18 cellular contexts compared by ENCODE assay signal in genomic region chr7:158108646-158109293, GRCh38.
A peak's percentile ranks its signal among the peaks of the same experiment; 100 is the strongest.
DNase-seq lines count a peak whose midpoint lies in the region; ATAC-seq and TF ChIP-seq lines count a peak whose summit lies in the region.
"Had no signal": no experiment of that assay in that cellular context is flagged by ENCODE, and none has a peak within 500 bp of the region (broad histone marks: within the 10 kb centered on the region; RNA-seq: fewer than 3 reads in every experiment).

No MANE protein-coding gene starts in this region.

- no peak overlapping the region for H3K4ac ChIP-seq in mesendoderm (ENCODE audit: low read depth, low read length)

- H3K27ac ChIP-seq in right atrium auricular region (no peak overlapping the region), mesendoderm (ENCODE audit: low read depth, low read length) (no peak overlapping the region)
- H3K27ac ChIP-seq: GM23248, Peyer's patch had no signal

- no peak for ATAC-seq in left ventricle myocardium superior
- no peak for ATAC-seq in GM18868 (IDR thresholded peaks at IDR 0.05; ENCODE audit: unreplicated experiment)
- no peak for ATAC-seq in naive thymus-derived CD8-positive, alpha-beta T cell

- H3K36me3 Mint-ChIP-seq in naive thymus-derived CD8-positive, alpha-beta T cell: peaks cover 0 to 6% (median 0%) of the 10 kb centered on the region in 3 donors
- H3K36me3 Mint-ChIP-seq: CD14-positive monocyte had no signal

- TF ChIP-seq CTCF in right atrium auricular region (IDR thresholded peaks at IDR 0.05): no peak

- peaks cover 0 to 23% (median 6%) of the 10 kb centered on the region in 5 donors for H3K27me3 Mint-ChIP-seq in naive thymus-derived CD8-positive, alpha-beta T cell

- H3K4me2 ChIP-seq in mesendoderm (ENCODE audit: low read length): no peak overlapping the region
- H3K4me2 ChIP-seq: SK-N-SH had no signal

- H3K4me1 Mint-ChIP-seq in naive thymus-derived CD8-positive, alpha-beta T cell: peaks cover 0 to 6% (median 0%) of the 10 kb centered on the region in 4 donors
- H3K4me1 Mint-ChIP-seq: CD14-positive monocyte had no signal

- H3K36me3 ChIP-seq in right atrium auricular region: no peaks in the 10 kb centered on the region
- no peaks in the 10 kb centered on the region for H3K36me3 ChIP-seq in mesendoderm (ENCODE audit: control insufficient read depth, insufficient read depth, low read length)
- H3K36me3 ChIP-seq: Peyer's patch had no signal

- H3K9me3 Mint-ChIP-seq in naive thymus-derived CD8-positive, alpha-beta T cell: peaks cover 0 to 16% (median 3%) of the 10 kb centered on the region in 9 donors

- H3K79me1 ChIP-seq in mesendoderm (ENCODE audit: low read length): no peaks in the 10 kb centered on the region

- POLR2A ChIA-PET in naive thymus-derived CD8-positive, alpha-beta T cell (lab: Charles Lee): no interaction called here

- no peak overlapping the region for H2BK5ac ChIP-seq in mesendoderm (ENCODE audit: low read length)

- H3K4me1 ChIP-seq in right atrium auricular region (no peaks in the 10 kb centered on the region), mesendoderm (ENCODE audit: control insufficient read depth, low read depth, low read length) (no peaks in the 10 kb centered on the region)
- H3K4me1 ChIP-seq: Peyer's patch had no signal

- H3K4me3 Mint-ChIP-seq in naive thymus-derived CD8-positive, alpha-beta T cell: peak overlapping the region in 1 of 10 donors; percentile 3
- H3K4me3 Mint-ChIP-seq: CD14-positive monocyte had no signal

- no peak overlapping the region for H3K27ac Mint-ChIP-seq in naive thymus-derived CD8-positive, alpha-beta T cell

- no peak overlapping the region for H4K5ac ChIP-seq in mesendoderm (ENCODE audit: low read length)

- no peak overlapping the region for H2AK5ac ChIP-seq in mesendoderm (ENCODE audit: low read length)

- no peaks in the 10 kb centered on the region for H3K27me3 ChIP-seq in right atrium auricular region
- no peaks in the 10 kb centered on the region for H3K27me3 ChIP-seq in mesendoderm (ENCODE audit: insufficient read depth, low read length, poor library complexity)
- H3K27me3 ChIP-seq: Peyer's patch had no signal

- H2BK15ac ChIP-seq in mesendoderm (replicated peaks; ENCODE audit: low read depth): no peak overlapping the region

- H3K9ac ChIP-seq in mesendoderm (ENCODE audit: low read length): no peak overlapping the region
- H3K9ac ChIP-seq: GM23248, SK-N-SH had no signal

- H3K9me3 ChIP-seq in right atrium auricular region: no peaks in the 10 kb centered on the region
- H3K9me3 ChIP-seq: Peyer's patch, SK-N-SH had no signal

- H3K4me3 ChIP-seq in right atrium auricular region (no peak overlapping the region), mesendoderm (ENCODE audit: low read length) (no peak overlapping the region)
- H3K4me3 ChIP-seq: GM23248, Peyer's patch had no signal

- WGBS in mesendoderm (ENCODE audit: extremely low coverage, insufficient coverage, low lambda C conversion rate): no CpG with 5 or more reads among the region's 4 CpGs

- DNase-seq in NCI-H2029 (lab: John Stamatoyannopoulos, UW) (peak; percentile 39), NCI-H2029 treated with DMSO at 0.1 percent for 48 hours (lab: John Stamatoyannopoulos, UW) (no peak), right atrium auricular region (ENCODE audit: low spot score) (peak; percentile 16), left ventricle myocardium superior (no peak), mesendoderm (peak; percentile 25), GM19238 (ENCODE audit: insufficient read length, low spot score) (no peak)
- DNase-seq in naive thymus-derived CD8-positive, alpha-beta T cell: no peak
- DNase-seq: 8988T; HCEC 1CT; KBM-7; NCI-H2171 treated with DMSO at 0.1 percent for 48 hours; NCI-H524; NK-92 treated with Interleukin-12 subunit alpha and Interleukin-12 subunit beta, amount 100 ng/mL, for 24 hours; Peyer's patch; SK-N-SH had no signal

- H4K8ac ChIP-seq in mesendoderm (ENCODE audit: low read depth, low read length): no peak overlapping the region

- no peak overlapping the region for H3K56ac ChIP-seq in mesendoderm (ENCODE audit: low read length)

- H3K79me2 ChIP-seq in mesendoderm (ENCODE audit: control insufficient read depth, insufficient read depth, low read length): no peaks in the 10 kb centered on the region

- intact Hi-C loops in left ventricle myocardium superior (cut with micrococcal nuclease): no loop called here

- no peak overlapping the region for H2BK120ac ChIP-seq in mesendoderm (ENCODE audit: low read depth, low read length)

- H3K18ac ChIP-seq in mesendoderm (ENCODE audit: low read length): no peak overlapping the region

- no peak overlapping the region for H3K23ac ChIP-seq in mesendoderm (ENCODE audit: low read length)

Comparison
In these comparisons a context has a peak if more than half of its experiments do, and no peak if none do; other contexts are left out.
1. DNase-seq: peak in NCI-H2029 (single experiment), right atrium auricular region (single experiment) and mesendoderm (single experiment); none in NCI-H2029 treated with DMSO at 0.1 percent for 48 hours (single experiment), left ventricle myocardium superior (single experiment), naive thymus-derived CD8-positive, alpha-beta T cell (0 of 10) and GM19238 (single experiment).